In genomic region chr2:101720732-101721131, GRCh38 we compare ENCODE assay signal across 1 cellular context.
TF ChIP-seq lines count a peak whose summit lies in the region.

No MANE protein-coding gene starts in this region.

TF ChIP-seq in HepG2, 621 proteins besides CTCF, POLR2A, EP300 and RAD21 (continued from another document):
- TF ChIP-seq ZNF512B (CRISPR knock-in tag; IDR thresholded peaks at IDR 0.05; ENCODE audit: borderline replicate concordance), result no peak
- no peak for TF ChIP-seq SSRP1 (CRISPR knock-in tag; IDR thresholded peaks at IDR 0.05)
- TF ChIP-seq SPEN (CRISPR knock-in tag; IDR thresholded peaks at IDR 0.05; ENCODE audit: low read depth), result no peak
- TF ChIP-seq ZNF597 (CRISPR knock-in tag; IDR thresholded peaks at IDR 0.05), result no peak
- TF ChIP-seq ZSCAN21 (CRISPR knock-in tag; IDR thresholded peaks at IDR 0.05; ENCODE audit: borderline replicate concordance), result no peak
- TF ChIP-seq DZIP1 (CRISPR knock-in tag; IDR thresholded peaks at IDR 0.05), result no peak
- no peak for TF ChIP-seq CBFB (CRISPR knock-in tag; IDR thresholded peaks at IDR 0.05)
- TF ChIP-seq FOXO4 (CRISPR knock-in tag; conservative IDR thresholded peaks at IDR 0.05), result no peak
- no peak for TF ChIP-seq ZNF510 (CRISPR knock-in tag; IDR thresholded peaks at IDR 0.05; ENCODE audit: low read depth)
- TF ChIP-seq ELF4 (CRISPR knock-in tag; IDR thresholded peaks at IDR 0.05; ENCODE audit: borderline replicate concordance), result no peak
- no peak for TF ChIP-seq PRPF4 (IDR thresholded peaks at IDR 0.05; ENCODE audit: low read depth, low read length, poor library complexity, severe bottlenecking)
- no peak for TF ChIP-seq ATM (IDR thresholded peaks at IDR 0.05; ENCODE audit: borderline replicate concordance)
- TF ChIP-seq KAT8 (CRISPR knock-in tag; IDR thresholded peaks at IDR 0.05), result no peak
- TF ChIP-seq ZNF468 (CRISPR knock-in tag; IDR thresholded peaks at IDR 0.05), result no peak
- no peak for TF ChIP-seq ZNF75D (CRISPR knock-in tag; IDR thresholded peaks at IDR 0.05; ENCODE audit: borderline replicate concordance)
- no peak for TF ChIP-seq BATF2 (CRISPR knock-in tag; IDR thresholded peaks at IDR 0.05)
- no peak for TF ChIP-seq FIP1L1 (IDR thresholded peaks at IDR 0.05; ENCODE audit: borderline replicate concordance, insufficient read depth, low read depth, low read length)
